14 cellular contexts compared by ENCODE assay signal in the genomic region with DNA sequence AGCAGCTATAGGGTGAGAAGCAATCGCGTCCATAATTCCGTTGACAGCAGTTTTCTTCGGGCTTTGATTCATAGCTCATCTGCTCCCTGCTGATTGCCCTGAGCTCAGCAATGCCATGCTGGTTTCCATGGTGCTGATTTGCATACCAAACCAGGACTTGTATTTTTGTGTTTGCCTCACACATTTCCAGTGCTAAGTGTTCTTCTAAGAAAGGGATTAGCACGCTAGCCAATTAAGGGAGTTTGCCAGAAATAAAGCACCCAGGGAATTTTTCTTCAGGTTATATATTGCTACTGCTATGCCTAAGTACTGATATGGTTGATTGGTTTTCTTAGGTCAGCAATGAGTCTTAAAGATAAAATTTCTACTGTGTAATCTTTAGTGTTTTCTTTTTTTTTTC.
DNase-seq lines count a peak whose midpoint lies in the region; ATAC-seq, FAIRE-seq and TF ChIP-seq lines count a peak whose summit lies in the region.
"Had no signal": no experiment of that assay in that cellular context is flagged by ENCODE, and none has a peak within 500 bp of the region (broad histone marks: within the 10 kb centered on the region; RNA-seq: fewer than 3 reads in every experiment).

No MANE protein-coding gene starts in this region.

- no peaks in the 10 kb centered on the region for H3K4me1 Mint-ChIP-seq in astrocyte (ENCODE audit: low read depth, unreplicated experiment)

- no peak overlapping the region for H3K27ac ChIP-seq in astrocyte (ENCODE audit: low read depth, low read length)
- H3K27ac ChIP-seq in iPS-18a (ENCODE audit: low read length): peak overlapping the region; percentile 27

- H3K9me3 ChIP-seq in astrocyte (ENCODE audit: insufficient read depth, low read depth, low read length) (no peaks in the 10 kb centered on the region), iPS-18a (ENCODE audit: control insufficient read depth, low read depth, low read length) (no peaks in the 10 kb centered on the region)

- H3K4me2 ChIP-seq in astrocyte (ENCODE audit: low read length): no peak overlapping the region

- no peaks in the 10 kb centered on the region for H3K9me3 Mint-ChIP-seq in astrocyte (ENCODE audit: unreplicated experiment)
- H3K9me3 Mint-ChIP-seq: activated T-helper 1 cell treated with anti-CD3 and anti-CD28 coated beads, Interleukin-12 subunit alpha, Interleukin-12 subunit beta, Interleukin-2, Interleukin-4 antibody, amounts not matched to agents 30 ng/mL and 10 ng/mL and 1 ng/mL, durations not matched to agents 14 hours and 24 hours and 36 hours; stimulated activated effector memory CD8-positive, alpha-beta T cell treated with anti-CD3 and anti-CD28 coated beads, Interleukin-12 subunit alpha, Interleukin-12 subunit beta, amount 100 ng/mL, for 72 hours had no signal

- no peak for ATAC-seq in HG03108 (IDR thresholded peaks at IDR 0.05; ENCODE audit: unreplicated experiment)
- ATAC-seq: stimulated activated effector memory CD8-positive, alpha-beta T cell treated with anti-CD3 and anti-CD28 coated beads, Interleukin-12 subunit alpha, Interleukin-12 subunit beta, amount 100 ng/mL, for 72 hours had no signal

- H3K27me3 ChIP-seq in astrocyte (ENCODE audit: insufficient read depth, low read length) (no peaks in the 10 kb centered on the region), iPS-18a (ENCODE audit: control insufficient read depth, insufficient read depth, low read length) (no peaks in the 10 kb centered on the region)

- no peaks in the 10 kb centered on the region for H4K20me1 ChIP-seq in astrocyte (ENCODE audit: insufficient read depth, low read length)

- peaks cover 6% of the 10 kb centered on the region for H3K27me3 Mint-ChIP-seq in astrocyte (ENCODE audit: low read depth, unreplicated experiment)

- H3K79me2 ChIP-seq in astrocyte (ENCODE audit: insufficient read depth, low read length): no peaks in the 10 kb centered on the region

- H3K36me3 Mint-ChIP-seq in astrocyte (ENCODE audit: low read depth, unreplicated experiment): no peaks in the 10 kb centered on the region
- H3K36me3 Mint-ChIP-seq: stimulated activated effector memory CD8-positive, alpha-beta T cell treated with anti-CD3 and anti-CD28 coated beads, Interleukin-12 subunit alpha, Interleukin-12 subunit beta, amount 100 ng/mL, for 72 hours had no signal

- no peak overlapping the region for H3K9ac ChIP-seq in astrocyte (ENCODE audit: low read length)
- no peak overlapping the region for H3K9ac ChIP-seq in iPS-18a (ENCODE audit: low read length)

- no peaks in the 10 kb centered on the region for H3K4me1 ChIP-seq in astrocyte (ENCODE audit: insufficient read depth, low read length)
- peaks cover 14% of the 10 kb centered on the region for H3K4me1 ChIP-seq in iPS-18a (ENCODE audit: control insufficient read depth, low read depth, low read length)

- H3K4me3 ChIP-seq in astrocyte (ENCODE audit: insufficient read depth, low read depth, low read length) (no peak overlapping the region), iPS-18a (ENCODE audit: low read length) (no peak overlapping the region), retinal pigment epithelial cell (ENCODE audit: low read length) (no peak overlapping the region)

- no peak for FAIRE-seq in astrocyte (lab: Jason Lieb, UNC)

- H3K27ac Mint-ChIP-seq in astrocyte (ENCODE audit: unreplicated experiment): no peak overlapping the region
- H3K27ac Mint-ChIP-seq: activated T-helper 1 cell treated with anti-CD3 and anti-CD28 coated beads, Interleukin-12 subunit alpha, Interleukin-12 subunit beta, Interleukin-2, Interleukin-4 antibody, amounts not matched to agents 30 ng/mL and 10 ng/mL and 1 ng/mL, durations not matched to agents 14 hours and 24 hours and 36 hours; stimulated activated effector memory CD8-positive, alpha-beta T cell treated with anti-CD3 and anti-CD28 coated beads, Interleukin-12 subunit alpha, Interleukin-12 subunit beta, amount 100 ng/mL, for 72 hours had no signal

- H3K36me3 ChIP-seq in astrocyte (ENCODE audit: insufficient read depth, low read length) (no peaks in the 10 kb centered on the region), iPS-18a (ENCODE audit: control insufficient read depth, low read depth, low read length) (no peaks in the 10 kb centered on the region)

- H3K4me3 Mint-ChIP-seq in astrocyte (ENCODE audit: unreplicated experiment): no peak overlapping the region
- H3K4me3 Mint-ChIP-seq: activated T-helper 1 cell treated with anti-CD3 and anti-CD28 coated beads, Interleukin-12 subunit alpha, Interleukin-12 subunit beta, Interleukin-2, Interleukin-4 antibody, amounts not matched to agents 30 ng/mL and 10 ng/mL and 1 ng/mL, durations not matched to agents 14 hours and 24 hours and 36 hours; stimulated activated effector memory CD8-positive, alpha-beta T cell treated with anti-CD3 and anti-CD28 coated beads, Interleukin-12 subunit alpha, Interleukin-12 subunit beta, amount 100 ng/mL, for 72 hours had no signal

- DNase-seq in NCI-H1436 (lab: John Stamatoyannopoulos, UW): peak; percentile 14
- no peak for DNase-seq in NCI-H1436 treated with DMSO at 0.1 percent for 48 hours (lab: John Stamatoyannopoulos, UW)
- peak; percentile 39 for DNase-seq in astrocyte (ENCODE audit: low read depth)
- peak; percentile 82 for DNase-seq in retinal pigment epithelial cell (ENCODE audit: low read depth)
- DNase-seq in amniotic stem cell (lab: John Stamatoyannopoulos, UW): no peak
- DNase-seq in NCI-H226: no peak
- DNase-seq: activated CD4-positive, CD25-positive, alpha-beta regulatory T cell; EL; KBM-7; SHP77 had no signal

- no peak overlapping the region for H2AFZ ChIP-seq in astrocyte (ENCODE audit: low read depth, low read length)

- TF ChIP-seq CTCF in astrocyte (IDR thresholded peaks at IDR 0.05; ENCODE audit: insufficient read depth, low read depth, low read length): no peak
- TF ChIP-seq CTCF in retinal pigment epithelial cell (conservative IDR thresholded peaks at IDR 0.05; ENCODE audit: low read depth, low read length): no peak

Comparison
In these comparisons a context has a peak if more than half of its experiments do, and no peak if none do; other contexts are left out.
1. DNase-seq: peak in NCI-H1436 (single experiment), astrocyte (single experiment) and retinal pigment epithelial cell (single experiment); none in NCI-H1436 treated with DMSO at 0.1 percent for 48 hours (single experiment), amniotic stem cell (single experiment) and NCI-H226 (single experiment).